Comparison of ENCODE assay signal across 1 cellular context in the genomic region with DNA sequence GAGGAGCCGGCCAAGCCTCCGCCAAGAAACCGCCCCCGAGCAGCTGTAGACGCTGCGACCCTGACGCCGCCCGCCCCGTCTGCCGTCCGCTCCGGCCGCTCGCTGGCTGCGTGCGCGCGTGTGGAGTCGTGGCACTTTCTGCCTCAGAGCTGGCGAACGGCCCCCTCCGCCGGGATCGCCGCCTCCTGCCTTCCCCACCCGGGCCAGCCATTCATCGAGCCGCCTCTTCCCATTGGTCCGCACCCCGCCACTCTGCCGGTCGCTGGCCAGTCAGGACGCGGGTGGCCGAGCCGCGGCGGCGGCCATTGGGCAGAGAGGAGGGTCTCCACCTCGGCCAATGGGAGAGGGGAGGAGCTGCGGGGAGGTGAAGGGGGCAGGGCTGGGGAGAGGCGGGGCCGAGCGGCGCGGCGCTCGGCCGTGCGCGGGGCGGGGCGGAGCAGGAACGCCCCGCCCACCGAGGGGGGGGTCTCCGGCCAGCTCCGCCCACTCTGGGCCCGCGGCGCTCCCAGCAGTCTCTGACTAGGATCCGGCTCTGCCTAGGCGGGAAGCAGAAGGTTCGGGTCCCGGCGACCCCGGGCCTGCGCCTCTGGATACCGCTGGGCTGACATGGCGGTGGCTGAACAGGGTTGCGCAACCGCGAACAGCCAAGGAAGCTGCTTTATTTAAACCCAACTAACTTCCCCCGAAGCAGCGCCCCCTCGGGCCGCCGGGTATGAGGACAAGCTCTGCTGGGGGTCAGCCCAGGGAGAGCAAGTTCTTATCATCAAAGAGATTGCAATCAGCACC.
TF ChIP-seq lines count a peak whose summit lies in the region.

A gene with protein sequence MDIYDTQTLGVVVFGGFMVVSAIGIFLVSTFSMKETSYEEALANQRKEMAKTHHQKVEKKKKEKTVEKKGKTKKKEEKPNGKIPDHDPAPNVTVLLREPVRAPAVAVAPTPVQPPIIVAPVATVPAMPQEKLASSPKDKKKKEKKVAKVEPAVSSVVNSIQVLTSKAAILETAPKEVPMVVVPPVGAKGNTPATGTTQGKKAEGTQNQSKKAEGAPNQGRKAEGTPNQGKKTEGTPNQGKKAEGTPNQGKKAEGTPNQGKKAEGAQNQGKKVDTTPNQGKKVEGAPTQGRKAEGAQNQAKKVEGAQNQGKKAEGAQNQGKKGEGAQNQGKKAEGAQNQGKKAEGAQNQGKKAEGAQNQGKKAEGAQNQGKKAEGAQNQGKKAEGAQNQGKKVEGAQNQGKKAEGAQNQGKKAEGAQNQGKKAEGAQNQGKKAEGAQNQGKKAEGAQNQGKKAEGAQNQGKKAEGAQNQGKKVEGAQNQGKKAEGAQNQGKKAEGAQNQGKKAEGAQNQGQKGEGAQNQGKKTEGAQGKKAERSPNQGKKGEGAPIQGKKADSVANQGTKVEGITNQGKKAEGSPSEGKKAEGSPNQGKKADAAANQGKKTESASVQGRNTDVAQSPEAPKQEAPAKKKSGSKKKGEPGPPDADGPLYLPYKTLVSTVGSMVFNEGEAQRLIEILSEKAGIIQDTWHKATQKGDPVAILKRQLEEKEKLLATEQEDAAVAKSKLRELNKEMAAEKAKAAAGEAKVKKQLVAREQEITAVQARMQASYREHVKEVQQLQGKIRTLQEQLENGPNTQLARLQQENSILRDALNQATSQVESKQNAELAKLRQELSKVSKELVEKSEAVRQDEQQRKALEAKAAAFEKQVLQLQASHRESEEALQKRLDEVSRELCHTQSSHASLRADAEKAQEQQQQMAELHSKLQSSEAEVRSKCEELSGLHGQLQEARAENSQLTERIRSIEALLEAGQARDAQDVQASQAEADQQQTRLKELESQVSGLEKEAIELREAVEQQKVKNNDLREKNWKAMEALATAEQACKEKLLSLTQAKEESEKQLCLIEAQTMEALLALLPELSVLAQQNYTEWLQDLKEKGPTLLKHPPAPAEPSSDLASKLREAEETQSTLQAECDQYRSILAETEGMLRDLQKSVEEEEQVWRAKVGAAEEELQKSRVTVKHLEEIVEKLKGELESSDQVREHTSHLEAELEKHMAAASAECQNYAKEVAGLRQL (N-terminal part only) (minus strand): TSS at position 140 of the 786 bp plus-strand sequence. CDS start 21,735 bp downstream, outside the sequence.

TF ChIP-seq in HepG2, 621 proteins besides CTCF, POLR2A, EP300 and RAD21 (continues in another document):
- no peak for TF ChIP-seq TCF12 (IDR thresholded peaks at IDR 0.05)
- peak; percentile 74; the same call in 1 of the 2 replicates for TF ChIP-seq TCF12 (CRISPR knock-in tag; IDR thresholded peaks at IDR 0.05)
- peak; percentile 97 for TF ChIP-seq ZSCAN12 (CRISPR knock-in tag; IDR thresholded peaks at IDR 0.05)
- TF ChIP-seq ZSCAN21 (CRISPR knock-in tag; IDR thresholded peaks at IDR 0.05; ENCODE audit: borderline replicate concordance): peak; percentile 62
- TF ChIP-seq TMF1 (CRISPR knock-in tag; IDR thresholded peaks at IDR 0.05; ENCODE audit: low read depth): peak; percentile 93
- peak; percentile 86; the same call in 1 of the 2 replicates for TF ChIP-seq TFDP1 (CRISPR knock-in tag; IDR thresholded peaks at IDR 0.05; ENCODE audit: borderline replicate concordance)
- no peak for TF ChIP-seq ZNF296 (CRISPR knock-in tag; conservative IDR thresholded peaks at IDR 0.05)
- no peak for TF ChIP-seq CENPT (CRISPR knock-in tag; IDR thresholded peaks at IDR 0.05; ENCODE audit: low read depth)
- TF ChIP-seq ZNF775 (CRISPR knock-in tag; IDR thresholded peaks at IDR 0.05; ENCODE audit: borderline replicate concordance): no peak
- TF ChIP-seq ZGPAT (CRISPR knock-in tag; IDR thresholded peaks at IDR 0.05): peak; percentile 98
- peak; percentile 37; the same call in 1 of the 2 replicates for TF ChIP-seq ZNF329 (CRISPR knock-in tag; IDR thresholded peaks at IDR 0.05; ENCODE audit: low read depth)
- 0 out of 2 replicates have a peak, but pooled peaks have one; percentile 49 for TF ChIP-seq ZNF577 (CRISPR knock-in tag; IDR thresholded peaks at IDR 0.05; ENCODE audit: borderline replicate concordance, low read depth)
- TF ChIP-seq ZNF639 (CRISPR knock-in tag; conservative IDR thresholded peaks at IDR 0.05): peak; percentile 69
- TF ChIP-seq ZNF510 (CRISPR knock-in tag; IDR thresholded peaks at IDR 0.05; ENCODE audit: low read depth): 0 out of 2 replicates have a peak, but pooled peaks have one; percentile 75
- TF ChIP-seq NFRKB (IDR thresholded peaks at IDR 0.05): no peak
- 0 out of 2 replicates have a peak, but pooled peaks have one; percentile 81 for TF ChIP-seq ATAD3A (CRISPR knock-in tag; IDR thresholded peaks at IDR 0.05)
- peak; percentile 71 for TF ChIP-seq ZNF629 (CRISPR knock-in tag; conservative IDR thresholded peaks at IDR 0.05)
- no peak for TF ChIP-seq ZNF562 (CRISPR knock-in tag; IDR thresholded peaks at IDR 0.05; ENCODE audit: borderline replicate concordance)
- no peak for TF ChIP-seq IKZF4 (CRISPR knock-in tag; IDR thresholded peaks at IDR 0.05; ENCODE audit: borderline replicate concordance, low read depth, not compliant biosample characterization)
- TF ChIP-seq ZNF460 (CRISPR knock-in tag; IDR thresholded peaks at IDR 0.05; ENCODE audit: borderline replicate concordance): no peak; the same call in 1 of the 2 replicates
- peak; percentile 82 for TF ChIP-seq BORCS8-MEF2B (CRISPR knock-in tag; IDR thresholded peaks at IDR 0.05)
- peak; percentile 89 for TF ChIP-seq CBX1 (IDR thresholded peaks at IDR 0.05; ENCODE audit: low read depth)
- peak; percentile 87 for TF ChIP-seq SPEN (CRISPR knock-in tag; IDR thresholded peaks at IDR 0.05; ENCODE audit: low read depth)
- peak; percentile 81 for TF ChIP-seq ZBTB37 (CRISPR knock-in tag; IDR thresholded peaks at IDR 0.05)
- TF ChIP-seq ZNF614 (CRISPR knock-in tag; IDR thresholded peaks at IDR 0.05; ENCODE audit: borderline replicate concordance): peak; percentile 78; the same call in 1 of the 2 replicates
- TF ChIP-seq, protein P1, sequence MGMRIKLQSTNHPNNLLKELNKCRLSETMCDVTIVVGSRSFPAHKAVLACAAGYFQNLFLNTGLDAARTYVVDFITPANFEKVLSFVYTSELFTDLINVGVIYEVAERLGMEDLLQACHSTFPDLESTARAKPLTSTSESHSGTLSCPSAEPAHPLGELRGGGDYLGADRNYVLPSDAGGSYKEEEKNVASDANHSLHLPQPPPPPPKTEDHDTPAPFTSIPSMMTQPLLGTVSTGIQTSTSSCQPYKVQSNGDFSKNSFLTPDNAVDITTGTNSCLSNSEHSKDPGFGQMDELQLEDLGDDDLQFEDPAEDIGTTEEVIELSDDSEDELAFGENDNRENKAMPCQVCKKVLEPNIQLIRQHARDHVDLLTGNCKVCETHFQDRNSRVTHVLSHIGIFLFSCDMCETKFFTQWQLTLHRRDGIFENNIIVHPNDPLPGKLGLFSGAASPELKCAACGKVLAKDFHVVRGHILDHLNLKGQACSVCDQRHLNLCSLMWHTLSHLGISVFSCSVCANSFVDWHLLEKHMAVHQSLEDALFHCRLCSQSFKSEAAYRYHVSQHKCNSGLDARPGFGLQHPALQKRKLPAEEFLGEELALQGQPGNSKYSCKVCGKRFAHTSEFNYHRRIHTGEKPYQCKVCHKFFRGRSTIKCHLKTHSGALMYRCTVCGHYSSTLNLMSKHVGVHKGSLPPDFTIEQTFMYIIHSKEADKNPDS (CRISPR knock-in tag; IDR thresholded peaks at IDR 0.05): peak; percentile 45; the same call in 1 of the 2 replicates
- TF ChIP-seq KMT2B (CRISPR knock-in tag; IDR thresholded peaks at IDR 0.05): peak; percentile 62
- peak; percentile 98 for TF ChIP-seq PBX2 (CRISPR knock-in tag; IDR thresholded peaks at IDR 0.05)
- peak; percentile 65; the same call in 1 of the 2 replicates for TF ChIP-seq MTF1 (CRISPR knock-in tag; IDR thresholded peaks at IDR 0.05)
- TF ChIP-seq SOX6 (IDR thresholded peaks at IDR 0.05): no peak
- TF ChIP-seq SOX6 (CRISPR knock-in tag; IDR thresholded peaks at IDR 0.05): peak; percentile 90
- TF ChIP-seq FOXK1 (CRISPR knock-in tag; IDR thresholded peaks at IDR 0.05; ENCODE audit: borderline replicate concordance, low read depth): peak; percentile 70
- TF ChIP-seq ZNF432 (CRISPR knock-in tag; IDR thresholded peaks at IDR 0.05; ENCODE audit: borderline replicate concordance): no peak
- TF ChIP-seq PAWR (CRISPR knock-in tag; IDR thresholded peaks at IDR 0.05; ENCODE audit: borderline replicate concordance): no peak
- no peak for TF ChIP-seq ZNF660 (CRISPR knock-in tag; IDR thresholded peaks at IDR 0.05; ENCODE audit: borderline replicate concordance, low read depth)
- peak; percentile 92 for TF ChIP-seq ZNF607 (CRISPR knock-in tag; IDR thresholded peaks at IDR 0.05; ENCODE audit: borderline replicate concordance)
- peak; percentile 74; the same call in 1 of the 2 replicates for TF ChIP-seq JUND (CRISPR knock-in tag; IDR thresholded peaks at IDR 0.05)
- TF ChIP-seq ZNF878 (CRISPR knock-in tag; IDR thresholded peaks at IDR 0.05): peak; percentile 60; the same call in 1 of the 2 replicates
- TF ChIP-seq ZNF224 (CRISPR knock-in tag; IDR thresholded peaks at IDR 0.05): peak; percentile 93; the same call in 1 of the 2 replicates
- peak; percentile 84; the same call in 1 of the 2 replicates for TF ChIP-seq ETV5 (CRISPR knock-in tag; IDR thresholded peaks at IDR 0.05; ENCODE audit: borderline replicate concordance)
- TF ChIP-seq ZNF33B (CRISPR knock-in tag; IDR thresholded peaks at IDR 0.05): peak; percentile 78; the same call in 1 of the 2 replicates
